1 cellular context compared by ENCODE assay signal in the genomic region with DNA sequence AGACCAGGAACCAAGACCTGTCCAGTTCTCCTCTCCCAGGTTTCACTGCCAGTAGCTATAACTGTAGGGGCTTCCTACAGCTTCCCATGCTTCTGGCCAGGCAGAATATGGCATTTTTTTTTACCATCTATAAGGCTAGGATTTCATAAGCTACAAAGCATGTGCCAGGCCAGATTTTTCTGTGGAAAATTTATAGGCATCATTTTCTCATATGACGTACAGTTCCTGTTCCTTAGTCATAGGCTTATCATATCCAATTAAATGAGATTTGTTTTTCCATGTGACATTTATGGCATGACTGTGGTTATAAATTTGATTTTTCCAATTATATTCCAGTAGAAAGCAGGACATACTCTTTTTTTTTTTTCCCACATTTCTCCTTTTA.
TF ChIP-seq lines count a peak whose summit lies in the region.

No MANE protein-coding gene starts in this region.

TF ChIP-seq in HCT116, 20 proteins besides CTCF, POLR2A, EP300 and RAD21:
- TF ChIP-seq TCF7L2 (IDR thresholded peaks at IDR 0.05; ENCODE audit: borderline replicate concordance, extremely low read depth, insufficient read depth, insufficient read length) (no peak), JUND (IDR thresholded peaks at IDR 0.05) (no peak), EZH2phosphoT487 (IDR thresholded peaks at IDR 0.05; ENCODE audit: borderline replicate concordance) (no peak), CBX3 (IDR thresholded peaks at IDR 0.05; ENCODE audit: low read depth) (no peak), ELF1 (IDR thresholded peaks at IDR 0.05; ENCODE audit: borderline replicate concordance, low read depth) (no peak), FOSL1 (IDR thresholded peaks at IDR 0.05; ENCODE audit: low read depth) (no peak), EGR1 (IDR thresholded peaks at IDR 0.05; ENCODE audit: low read depth) (no peak), POLR2AphosphoS5 (IDR thresholded peaks at IDR 0.05; ENCODE audit: low read depth, low read length) (no peak), SIN3A (IDR thresholded peaks at IDR 0.05; ENCODE audit: low read depth) (no peak), ZFX (IDR thresholded peaks at IDR 0.05) (no peak), CEBPB (IDR thresholded peaks at IDR 0.05; ENCODE audit: low read depth) (no peak), EZH2 (IDR thresholded peaks at IDR 0.05) (no peak), YY1 (IDR thresholded peaks at IDR 0.05; ENCODE audit: extremely low read depth, insufficient replicate concordance, low read depth, low read length) (no peak), SP1 (IDR thresholded peaks at IDR 0.05; ENCODE audit: low read depth) (no peak)
- TF ChIP-seq, protein P1, sequence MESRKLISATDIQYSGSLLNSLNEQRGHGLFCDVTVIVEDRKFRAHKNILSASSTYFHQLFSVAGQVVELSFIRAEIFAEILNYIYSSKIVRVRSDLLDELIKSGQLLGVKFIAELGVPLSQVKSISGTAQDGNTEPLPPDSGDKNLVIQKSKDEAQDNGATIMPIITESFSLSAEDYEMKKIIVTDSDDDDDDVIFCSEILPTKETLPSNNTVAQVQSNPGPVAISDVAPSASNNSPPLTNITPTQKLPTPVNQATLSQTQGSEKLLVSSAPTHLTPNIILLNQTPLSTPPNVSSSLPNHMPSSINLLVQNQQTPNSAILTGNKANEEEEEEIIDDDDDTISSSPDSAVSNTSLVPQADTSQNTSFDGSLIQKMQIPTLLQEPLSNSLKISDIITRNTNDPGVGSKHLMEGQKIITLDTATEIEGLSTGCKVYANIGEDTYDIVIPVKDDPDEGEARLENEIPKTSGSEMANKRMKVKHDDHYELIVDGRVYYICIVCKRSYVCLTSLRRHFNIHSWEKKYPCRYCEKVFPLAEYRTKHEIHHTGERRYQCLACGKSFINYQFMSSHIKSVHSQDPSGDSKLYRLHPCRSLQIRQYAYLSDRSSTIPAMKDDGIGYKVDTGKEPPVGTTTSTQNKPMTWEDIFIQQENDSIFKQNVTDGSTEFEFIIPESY (IDR thresholded peaks at IDR 0.05; ENCODE audit: extremely low read depth, insufficient replicate concordance, low read length) = no peak
- TF ChIP-seq, protein P2, sequence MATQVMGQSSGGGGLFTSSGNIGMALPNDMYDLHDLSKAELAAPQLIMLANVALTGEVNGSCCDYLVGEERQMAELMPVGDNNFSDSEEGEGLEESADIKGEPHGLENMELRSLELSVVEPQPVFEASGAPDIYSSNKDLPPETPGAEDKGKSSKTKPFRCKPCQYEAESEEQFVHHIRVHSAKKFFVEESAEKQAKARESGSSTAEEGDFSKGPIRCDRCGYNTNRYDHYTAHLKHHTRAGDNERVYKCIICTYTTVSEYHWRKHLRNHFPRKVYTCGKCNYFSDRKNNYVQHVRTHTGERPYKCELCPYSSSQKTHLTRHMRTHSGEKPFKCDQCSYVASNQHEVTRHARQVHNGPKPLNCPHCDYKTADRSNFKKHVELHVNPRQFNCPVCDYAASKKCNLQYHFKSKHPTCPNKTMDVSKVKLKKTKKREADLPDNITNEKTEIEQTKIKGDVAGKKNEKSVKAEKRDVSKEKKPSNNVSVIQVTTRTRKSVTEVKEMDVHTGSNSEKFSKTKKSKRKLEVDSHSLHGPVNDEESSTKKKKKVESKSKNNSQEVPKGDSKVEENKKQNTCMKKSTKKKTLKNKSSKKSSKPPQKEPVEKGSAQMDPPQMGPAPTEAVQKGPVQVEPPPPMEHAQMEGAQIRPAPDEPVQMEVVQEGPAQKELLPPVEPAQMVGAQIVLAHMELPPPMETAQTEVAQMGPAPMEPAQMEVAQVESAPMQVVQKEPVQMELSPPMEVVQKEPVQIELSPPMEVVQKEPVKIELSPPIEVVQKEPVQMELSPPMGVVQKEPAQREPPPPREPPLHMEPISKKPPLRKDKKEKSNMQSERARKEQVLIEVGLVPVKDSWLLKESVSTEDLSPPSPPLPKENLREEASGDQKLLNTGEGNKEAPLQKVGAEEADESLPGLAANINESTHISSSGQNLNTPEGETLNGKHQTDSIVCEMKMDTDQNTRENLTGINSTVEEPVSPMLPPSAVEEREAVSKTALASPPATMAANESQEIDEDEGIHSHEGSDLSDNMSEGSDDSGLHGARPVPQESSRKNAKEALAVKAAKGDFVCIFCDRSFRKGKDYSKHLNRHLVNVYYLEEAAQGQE (IDR thresholded peaks at IDR 0.05; ENCODE audit: low read depth) = no peak
- TF ChIP-seq, protein P3, sequence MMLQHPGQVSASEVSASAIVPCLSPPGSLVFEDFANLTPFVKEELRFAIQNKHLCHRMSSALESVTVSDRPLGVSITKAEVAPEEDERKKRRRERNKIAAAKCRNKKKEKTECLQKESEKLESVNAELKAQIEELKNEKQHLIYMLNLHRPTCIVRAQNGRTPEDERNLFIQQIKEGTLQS (IDR thresholded peaks at IDR 0.05) = no peak
- TF ChIP-seq, protein P4, sequence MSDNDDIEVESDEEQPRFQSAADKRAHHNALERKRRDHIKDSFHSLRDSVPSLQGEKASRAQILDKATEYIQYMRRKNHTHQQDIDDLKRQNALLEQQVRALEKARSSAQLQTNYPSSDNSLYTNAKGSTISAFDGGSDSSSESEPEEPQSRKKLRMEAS (IDR thresholded peaks at IDR 0.05) = no peak
TF ChIP-seq in HCT116: peak in this region for 0.
